Comparison of ENCODE assay signal across 11 cellular contexts in genomic region chr3:48597408-48597800, GRCh38. TPM values are rescaled to one million over a fixed set of nuclear protein-coding genes. Genes with fewer than 3 reads are reported as not detected.
DNase-seq lines count a peak whose midpoint lies in the region; ATAC-seq and TF ChIP-seq lines count a peak whose summit lies in the region.
"Had no signal": no experiment of that assay in that cellular context is flagged by ENCODE, and none has a peak within 500 bp of the region (broad histone marks: within the 10 kb centered on the region; RNA-seq: fewer than 3 reads in every experiment).

No MANE protein-coding gene starts in this region.

- CTCF ChIA-PET in CD4-positive, alpha-beta T cell (lab: Charles Lee) = no interaction called here

- no peaks in the 10 kb centered on the region for H3K9me3 ChIP-seq in CD4-positive, alpha-beta T cell (ENCODE audit: control insufficient read depth, low read length)
- H3K9me3 ChIP-seq in right atrium auricular region (no peaks in the 10 kb centered on the region), gastrocnemius medialis (no peaks in the 10 kb centered on the region)

- POLR2A ChIA-PET in CD4-positive, alpha-beta T cell (lab: Charles Lee) = no interaction called here
- POLR2A ChIA-PET in activated naive CD8-positive, alpha-beta T cell treated with anti-CD3 and anti-CD28 coated beads, Interleukin-2, amount 10 ng/mL, durations not matched to agents 7 days and 5 days (lab: Charles Lee) = no interaction called here

- peaks cover 53% of the 10 kb centered on the region for H3K36me3 Mint-ChIP-seq in CD4-positive, alpha-beta T cell (ENCODE audit: low read depth)
- H3K36me3 Mint-ChIP-seq in activated naive CD8-positive, alpha-beta T cell treated with anti-CD3 and anti-CD28 coated beads, Interleukin-2, amount 10 ng/mL, durations not matched to agents 7 days and 5 days = peaks cover 7% of the 10 kb centered on the region

- H3K27ac Mint-ChIP-seq in CD4-positive, alpha-beta T cell = no peak overlapping the region
- peak overlapping the region; percentile 64 for H3K27ac Mint-ChIP-seq in activated naive CD8-positive, alpha-beta T cell treated with anti-CD3 and anti-CD28 coated beads, Interleukin-2, amount 10 ng/mL, durations not matched to agents 7 days and 5 days
- H3K27ac Mint-ChIP-seq: stimulated activated naive CD8-positive, alpha-beta T cell treated with anti-CD3 and anti-CD28 coated beads, Interleukin-15, amount 100 ng/mL, for 72 hours had no signal

- TF ChIP-seq POLR2A in gastrocnemius medialis (IDR thresholded peaks at IDR 0.05) = no peak

- in situ Hi-C loops in gastrocnemius medialis (cut with MboI; ENCODE audit: low sequenced_read_pairs in 4 of 4) = no loop called here

- H3K4me3 ChIP-seq in right atrium auricular region (no peak overlapping the region), gastrocnemius medialis (no peak overlapping the region)

- H3K36me3 ChIP-seq in right atrium auricular region (peaks cover 38% of the 10 kb centered on the region), gastrocnemius medialis (peaks cover 0 to 25% of the 10 kb centered on the region in 2 donors)

- peaks cover 31% of the 10 kb centered on the region for H3K27me3 ChIP-seq in CD4-positive, alpha-beta T cell (ENCODE audit: control insufficient read depth, insufficient read depth, low read length)
- H3K27me3 ChIP-seq in right atrium auricular region = no peaks in the 10 kb centered on the region
- H3K27me3 ChIP-seq in gastrocnemius medialis = no peaks in the 10 kb centered on the region

- intact Hi-C loops in CD4-positive, alpha-beta T cell (cut with DNase I, micrococcal nuclease) = no loop called here
- intact Hi-C loops in gastrocnemius medialis (cut with DNase I; ENCODE audit: low total_unique reads) = no loop called here

- H3K27ac ChIP-seq in CD4-positive, alpha-beta T cell (ENCODE audit: low read depth, low read length) = no peak overlapping the region
- H3K27ac ChIP-seq in right atrium auricular region (peak overlapping the region; percentile 86 to 95), gastrocnemius medialis (peak overlapping the region; percentile 85 to 98 (median 92))

- H3K4me1 Mint-ChIP-seq in CD4-positive, alpha-beta T cell (ENCODE audit: low read depth) = peaks cover 6% of the 10 kb centered on the region
- H3K4me1 Mint-ChIP-seq in activated naive CD8-positive, alpha-beta T cell treated with anti-CD3 and anti-CD28 coated beads, Interleukin-2, amount 10 ng/mL, durations not matched to agents 7 days and 5 days = peaks cover 4% of the 10 kb centered on the region

- H3K9me3 Mint-ChIP-seq in CD4-positive, alpha-beta T cell = no peaks in the 10 kb centered on the region
- no peaks in the 10 kb centered on the region for H3K9me3 Mint-ChIP-seq in activated naive CD8-positive, alpha-beta T cell treated with anti-CD3 and anti-CD28 coated beads, Interleukin-2, amount 10 ng/mL, durations not matched to agents 7 days and 5 days
- H3K9me3 Mint-ChIP-seq: stimulated activated naive CD8-positive, alpha-beta T cell treated with anti-CD3 and anti-CD28 coated beads, Interleukin-15, amount 100 ng/mL, for 72 hours had no signal

- ATAC-seq in CD4-positive, alpha-beta T cell (ENCODE audit: poor library complexity) = peak; percentile 23
- ATAC-seq in activated naive CD8-positive, alpha-beta T cell treated with anti-CD3 and anti-CD28 coated beads, Interleukin-2, amount 10 ng/mL, durations not matched to agents 7 days and 5 days (ENCODE audit: low read depth) = no peak
- ATAC-seq in gastrocnemius medialis (no peak), HG03045 (IDR thresholded peaks at IDR 0.05; ENCODE audit: unreplicated experiment) (no peak)
- ATAC-seq: SK-N-SH treated with all-trans-retinoic acid at 6 μM for 48 hours had no signal

- H3K4me1 ChIP-seq in right atrium auricular region (peaks cover 0 to 80% of the 10 kb centered on the region in 2 donors), gastrocnemius medialis (peaks cover 65 to 70% of the 10 kb centered on the region in 2 donors)

- peaks cover 31% of the 10 kb centered on the region for H3K27me3 Mint-ChIP-seq in CD4-positive, alpha-beta T cell
- peaks cover 22% of the 10 kb centered on the region for H3K27me3 Mint-ChIP-seq in activated naive CD8-positive, alpha-beta T cell treated with anti-CD3 and anti-CD28 coated beads, Interleukin-2, amount 10 ng/mL, durations not matched to agents 7 days and 5 days

- no peak overlapping the region for H3K4me3 Mint-ChIP-seq in CD4-positive, alpha-beta T cell
- no peak overlapping the region for H3K4me3 Mint-ChIP-seq in activated naive CD8-positive, alpha-beta T cell treated with anti-CD3 and anti-CD28 coated beads, Interleukin-2, amount 10 ng/mL, durations not matched to agents 7 days and 5 days
- H3K4me3 Mint-ChIP-seq: stimulated activated naive CD8-positive, alpha-beta T cell treated with anti-CD3 and anti-CD28 coated beads, Interleukin-15, amount 100 ng/mL, for 72 hours had no signal

- no peak for DNase-seq in CD4-positive, alpha-beta T cell
- no peak for DNase-seq in activated naive CD8-positive, alpha-beta T cell treated with anti-CD3 and anti-CD28 coated beads, Interleukin-2, amount 10 ng/mL, durations not matched to agents 7 days and 5 days
- no peak for DNase-seq in right atrium auricular region (ENCODE audit: low spot score)
- no peak for DNase-seq in gastrocnemius medialis
- no peak for DNase-seq in central memory CD4-positive, alpha-beta T cell
- no peak for DNase-seq in hippocampal formation (lab: John Stamatoyannopoulos, UW)
- no peak for DNase-seq in NCI-H146 treated with DMSO at 0.1 percent for 48 hours (lab: John Stamatoyannopoulos, UW; ENCODE audit: unreplicated experiment)
- DNase-seq: NCI-H524 treated with DMSO at 0.1 percent for 48 hours; stimulated activated naive CD8-positive, alpha-beta T cell treated with anti-CD3 and anti-CD28 coated beads, Interleukin-15, amount 100 ng/mL, for 72 hours had no signal

- TF ChIP-seq CTCF in CD4-positive, alpha-beta T cell (IDR thresholded peaks at IDR 0.05) = no peak
- TF ChIP-seq CTCF in right atrium auricular region (IDR thresholded peaks at IDR 0.05) = no peak
- TF ChIP-seq CTCF in gastrocnemius medialis (IDR thresholded peaks at IDR 0.05 in 4 of 5, conservative IDR thresholded peaks at IDR 0.05 in 1 of 5) = no peak

RNA-seq across cellular contexts. Expression of gene COL7A1, which starts 2.3 kb away (rescaled TPM):
- total RNA-seq in CD4-positive, alpha-beta T cell = under 1 TPM; 0.73 to 0.93 TPM
- 1 to 10 TPM; 1.0 to 1.6 TPM for total RNA-seq in activated naive CD8-positive, alpha-beta T cell treated with anti-CD3 and anti-CD28 coated beads, Interleukin-2, amount 10 ng/mL, durations not matched to agents 7 days and 5 days
- 1 to 10 TPM; 1.9 to 2.6 TPM for total RNA-seq in right atrium auricular region
- total RNA-seq in gastrocnemius medialis = 1 to 10 TPM in 2 of 4 donors, under 1 TPM in 2; 0.66 to 1.7 (median 1.1) TPM

RNA-seq across cellular contexts. Expression of gene UQCRC1, which starts 12.0 kb away (rescaled TPM):
- 10 to 100 TPM; 74.1 to 75.5 TPM for total RNA-seq in CD4-positive, alpha-beta T cell
- total RNA-seq in activated naive CD8-positive, alpha-beta T cell treated with anti-CD3 and anti-CD28 coated beads, Interleukin-2, amount 10 ng/mL, durations not matched to agents 7 days and 5 days = 100 to 1,000 TPM; 144 to 148 TPM
- total RNA-seq in right atrium auricular region (100 to 1,000 TPM; 847 to 948 TPM), gastrocnemius medialis (100 to 1,000 TPM; 679 to 861 (median 720) TPM)

RNA-seq across cellular contexts. Expression of gene TMEM89, which starts 24.2 kb away (rescaled TPM):
- total RNA-seq in CD4-positive, alpha-beta T cell = not detected
- total RNA-seq in activated naive CD8-positive, alpha-beta T cell treated with anti-CD3 and anti-CD28 coated beads, Interleukin-2, amount 10 ng/mL, durations not matched to agents 7 days and 5 days = not detected
- total RNA-seq in right atrium auricular region (not detected), gastrocnemius medialis (not detected)

RNA-seq across cellular contexts. Expression of gene UCN2, which starts 33.8 kb away (rescaled TPM):
- total RNA-seq in CD4-positive, alpha-beta T cell = not detected
- total RNA-seq in activated naive CD8-positive, alpha-beta T cell treated with anti-CD3 and anti-CD28 coated beads, Interleukin-2, amount 10 ng/mL, durations not matched to agents 7 days and 5 days = not detected
- total RNA-seq in right atrium auricular region = not detected
- total RNA-seq in gastrocnemius medialis = not detected

RNA-seq across cellular contexts. Expression of gene SLC26A6, which starts 37.9 kb away (rescaled TPM):
- 10 to 100 TPM; 13.5 to 14.4 TPM for total RNA-seq in CD4-positive, alpha-beta T cell
- total RNA-seq in activated naive CD8-positive, alpha-beta T cell treated with anti-CD3 and anti-CD28 coated beads, Interleukin-2, amount 10 ng/mL, durations not matched to agents 7 days and 5 days = 10 to 100 TPM; 54.4 to 54.7 TPM
- total RNA-seq in right atrium auricular region = 10 to 100 TPM in 1 of 2 donors, 1 to 10 TPM in 1; 9.6 to 10.1 TPM
- 10 to 100 TPM in 2 of 4 donors, 1 to 10 TPM in 2; 6.1 to 17.3 (median 10.1) TPM for total RNA-seq in gastrocnemius medialis

Comparison
In these comparisons a context has a peak if more than half of its experiments do, and no peak if none do; other contexts are left out.
1. RNA of gene UQCRC1, which starts 12.0 kb away (total RNA-seq): 847 to 948 TPM in right atrium auricular region and 679 to 861 TPM in gastrocnemius medialis; 144 to 148 TPM in activated naive CD8-positive, alpha-beta T cell treated with anti-CD3 and anti-CD28 coated beads, Interleukin-2, amount 10 ng/mL, durations not matched to agents 7 days and 5 days and 74.1 to 75.5 TPM in CD4-positive, alpha-beta T cell; every median in the first group is over 4 times any median in the second.